In the genomic region with DNA sequence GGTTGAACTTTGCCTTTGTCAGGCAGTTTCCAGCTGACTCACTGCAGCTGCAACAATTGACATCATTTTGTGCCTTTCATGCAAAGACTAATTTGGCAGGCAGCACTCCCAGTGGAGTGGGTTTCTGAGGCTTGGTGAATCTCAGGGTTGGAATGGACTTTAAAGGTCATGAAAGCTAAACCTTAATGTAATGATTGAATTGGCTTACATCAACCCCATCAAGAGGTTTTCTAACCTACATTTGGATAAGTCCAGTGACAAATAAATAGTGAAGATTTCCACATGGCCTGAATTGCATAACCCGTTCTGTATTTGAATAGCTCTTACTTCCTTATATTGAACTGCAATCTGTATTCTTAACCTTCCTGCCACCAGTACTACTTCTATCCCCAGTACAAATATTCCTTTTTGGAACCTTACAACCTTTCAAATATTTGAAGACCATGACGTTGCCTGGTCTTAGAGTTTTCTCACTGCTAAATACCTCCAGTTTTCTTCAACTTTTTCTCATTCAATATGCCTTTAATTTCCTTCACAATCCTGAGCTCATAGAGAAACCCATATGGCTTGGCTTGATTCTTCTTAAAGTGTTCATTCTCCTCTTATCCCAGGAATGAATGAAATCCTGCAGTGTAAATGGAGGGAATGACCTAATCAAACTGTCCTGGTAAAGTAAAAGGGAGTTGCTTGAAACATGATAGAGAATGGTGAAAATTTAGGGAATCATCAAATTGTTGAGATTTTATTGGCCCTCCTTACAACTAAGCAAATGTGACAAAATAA, we compare ENCODE assay signal across 1 cellular context.
TF ChIP-seq lines count a peak whose summit lies in the region.

No MANE protein-coding gene starts in this region.

TF ChIP-seq in SK-N-SH, 30 proteins besides CTCF, POLR2A, EP300 and RAD21 (continued from another document):
- TF ChIP-seq TEAD4 (IDR thresholded peaks at IDR 0.05; ENCODE audit: borderline replicate concordance, insufficient read depth), result no peak
- no peak for TF ChIP-seq RFX5 (IDR thresholded peaks at IDR 0.05; ENCODE audit: low read length)
- no peak for TF ChIP-seq FOXJ3 (CRISPR knock-in tag; IDR thresholded peaks at IDR 0.05)
- TF ChIP-seq SMC3 (IDR thresholded peaks at IDR 0.05; ENCODE audit: low read depth, low read length), result no peak
